17 cellular contexts compared by ENCODE assay signal in genomic region chr2:134433469-134433868, GRCh38.
"Had no signal": no experiment of that assay in that cellular context is flagged by ENCODE, and none has a peak within 500 bp of the region (broad histone marks: within the 10 kb centered on the region; RNA-seq: fewer than 3 reads in every experiment).

No MANE protein-coding gene starts in this region.

- H3K27me3 Mint-ChIP-seq: activated naive CD8-positive, alpha-beta T cell treated with anti-CD3 and anti-CD28 coated beads, Interleukin-2, amount 10 ng/mL, durations not matched to agents 7 days and 5 days; stimulated activated memory B cell treated with anti-CD40 and anti-IgM and Interleukin-4, amounts not matched to agents 10 μg/mL and 1 μg/mL and 100 μg/mL, for 72 hours had no signal

- H3K4me3 Mint-ChIP-seq: activated naive CD8-positive, alpha-beta T cell treated with anti-CD3 and anti-CD28 coated beads, Interleukin-2, amount 10 ng/mL, durations not matched to agents 7 days and 5 days; natural killer cell; stimulated activated memory B cell treated with anti-CD40 and anti-IgM and Interleukin-4, amounts not matched to agents 10 μg/mL and 1 μg/mL and 100 μg/mL, for 72 hours had no signal

- H3K36me3 Mint-ChIP-seq: natural killer cell had no signal

- H3K4me1 ChIP-seq: psoas muscle, sigmoid colon, tibial artery, uterus had no signal

- H3K27ac ChIP-seq: brain microvascular endothelial cell, psoas muscle, sigmoid colon, spleen, tibial artery, uterus had no signal

- H3K27ac Mint-ChIP-seq: activated naive CD8-positive, alpha-beta T cell treated with anti-CD3 and anti-CD28 coated beads, Interleukin-2, amount 10 ng/mL, durations not matched to agents 7 days and 5 days; natural killer cell; stimulated activated memory B cell treated with anti-CD40 and anti-IgM and Interleukin-4, amounts not matched to agents 10 μg/mL and 1 μg/mL and 100 μg/mL, for 72 hours had no signal

- H3K9me3 ChIP-seq: psoas muscle, sigmoid colon, spleen, tibial artery, uterus had no signal

- H3K36me3 ChIP-seq: brain microvascular endothelial cell, uterus had no signal

- H3K4me3 ChIP-seq: psoas muscle, sigmoid colon, spleen, tibial artery, uterus had no signal

- H3K9me3 Mint-ChIP-seq: activated naive CD8-positive, alpha-beta T cell treated with anti-CD3 and anti-CD28 coated beads, Interleukin-2, amount 10 ng/mL, durations not matched to agents 7 days and 5 days; natural killer cell; stimulated activated memory B cell treated with anti-CD40 and anti-IgM and Interleukin-4, amounts not matched to agents 10 μg/mL and 1 μg/mL and 100 μg/mL, for 72 hours had no signal

- H3K4me1 Mint-ChIP-seq: activated naive CD8-positive, alpha-beta T cell treated with anti-CD3 and anti-CD28 coated beads, Interleukin-2, amount 10 ng/mL, durations not matched to agents 7 days and 5 days had no signal

- H3K27me3 ChIP-seq: brain microvascular endothelial cell, sigmoid colon, spleen, tibial artery, uterus had no signal

- DNase-seq: activated CD4-positive, alpha-beta T cell treated with anti-CD3 and anti-CD28 coated beads, Interleukin-2, amount 50 U/mL, for 1 hour; activated CD4-positive, CD25-positive, alpha-beta regulatory T cell; activated CD8-positive, alpha-beta memory T cell treated with anti-CD3 and anti-CD28 coated beads for 24 hours; activated naive CD8-positive, alpha-beta T cell treated with anti-CD3 and anti-CD28 coated beads, Interleukin-2, amount 10 ng/mL, durations not matched to agents 7 days and 5 days; brain microvascular endothelial cell; cerebellar nuclear complex; effector memory CD4-positive, alpha-beta T cell; foreskin melanocyte; left cardiac atrium; natural killer cell; psoas muscle; sigmoid colon; spleen; T-helper 2 cell; tibial artery; uterus had no signal

- ATAC-seq: natural killer cell; psoas muscle; stimulated activated memory B cell treated with anti-CD40 and anti-IgM and Interleukin-4, amounts not matched to agents 10 μg/mL and 1 μg/mL and 100 μg/mL, for 72 hours had no signal
